ENCODE assay signal across 15 cellular contexts in genomic region chr18:49046125-49046524, GRCh38.
DNase-seq lines count a peak whose midpoint lies in the region; ATAC-seq, FAIRE-seq and TF ChIP-seq lines count a peak whose summit lies in the region.
"Had no signal": no experiment of that assay in that cellular context is flagged by ENCODE, and none has a peak within 500 bp of the region (broad histone marks: within the 10 kb centered on the region; RNA-seq: fewer than 3 reads in every experiment).

No MANE protein-coding gene starts in this region.

- H3K4me1 ChIP-seq in CD4-positive, alpha-beta memory T cell (ENCODE audit: insufficient read depth, low read length): no peaks in the 10 kb centered on the region
- peaks cover 3% of the 10 kb centered on the region for H3K4me1 ChIP-seq in neural progenitor cell

- H3K9me3 Mint-ChIP-seq in CD4-positive, alpha-beta memory T cell: peaks cover 0 to under 1% (median 0%) of the 10 kb centered on the region in 8 donors
- H3K9me3 Mint-ChIP-seq in neural progenitor cell: no peaks in the 10 kb centered on the region
- H3K9me3 Mint-ChIP-seq: H9 had no signal

- no peak for DNase-seq in CD4-positive, alpha-beta memory T cell
- DNase-seq in HTR-8/SVneo (ENCODE audit: insufficient read length, low spot score) (no peak), bronchial epithelial cell (ENCODE audit: low read depth) (no peak), neural progenitor cell (ENCODE audit: low spot score) (no peak), NCI-H748 treated with DMSO at 0.1 percent for 48 hours (lab: John Stamatoyannopoulos, UW) (no peak)
- DNase-seq: EL, H9, NCI-H2029, NCI-H510A treated with DMSO at 0.1 percent for 48 hours, SHP77 had no signal

- no peaks in the 10 kb centered on the region for H3K9me3 ChIP-seq in CD4-positive, alpha-beta memory T cell (ENCODE audit: control insufficient read depth in 1 of 2, low read length in 2 of 2)
- H3K9me3 ChIP-seq in neural progenitor cell (ENCODE audit: low read depth): no peaks in the 10 kb centered on the region

- POLR2A ChIA-PET in CD4-positive, alpha-beta memory T cell (lab: Charles Lee; ENCODE audit: partially characterized antibody): no interaction called here

- H4K20me1 ChIP-seq in neural progenitor cell (ENCODE audit: low read depth): no peaks in the 10 kb centered on the region

- no peak overlapping the region for H3K9ac ChIP-seq in neural progenitor cell
- H3K9ac ChIP-seq: KMS-11 had no signal

- ATAC-seq in HG03571 (IDR thresholded peaks at IDR 0.05; ENCODE audit: unreplicated experiment): no peak
- no peak for ATAC-seq in HG02981 (IDR thresholded peaks at IDR 0.05; ENCODE audit: unreplicated experiment)
- ATAC-seq: SK-N-SH treated with all-trans-retinoic acid at 6 μM for 48 hours had no signal

- H3K4me3 Mint-ChIP-seq in CD4-positive, alpha-beta memory T cell: no peak overlapping the region
- H3K4me3 Mint-ChIP-seq in neural progenitor cell: no peak overlapping the region
- H3K4me3 Mint-ChIP-seq: H9 had no signal

- no peak for TF ChIP-seq CTCF in bronchial epithelial cell (IDR thresholded peaks at IDR 0.05; ENCODE audit: insufficient read depth, low read length, severe bottlenecking)
- TF ChIP-seq CTCF in neural progenitor cell (IDR thresholded peaks at IDR 0.05): no peak

- intact Hi-C loops in CD4-positive, alpha-beta memory T cell (cut with micrococcal nuclease): loop anchor here (10.0 kb wide), 2 partner anchors 131 to 399 kb away; no protein-coding TSS in a partner anchor

- peaks cover 35% of the 10 kb centered on the region in 2 donors for H3K36me3 Mint-ChIP-seq in CD4-positive, alpha-beta memory T cell
- peaks cover 5% of the 10 kb centered on the region for H3K36me3 Mint-ChIP-seq in neural progenitor cell

- CTCF ChIA-PET in CD4-positive, alpha-beta memory T cell (lab: Charles Lee; ENCODE audit: partially characterized antibody): no interaction called here

- H3K79me2 ChIP-seq in neural progenitor cell (ENCODE audit: low read depth): no peaks in the 10 kb centered on the region

- H3K27ac Mint-ChIP-seq in CD4-positive, alpha-beta memory T cell: peak overlapping the region in 4 of 7 donors; percentile 14 to 91 (median 28)
- peak overlapping the region; percentile 50 for H3K27ac Mint-ChIP-seq in neural progenitor cell

- no peaks in the 10 kb centered on the region for H3F3A ChIP-seq in neural progenitor cell (ENCODE audit: low read depth)

- no peak overlapping the region for H3K4me2 ChIP-seq in neural progenitor cell
- H3K4me2 ChIP-seq: KMS-11 had no signal

- no peak overlapping the region for H2AFZ ChIP-seq in neural progenitor cell (replicated peaks)

- H3K27me3 Mint-ChIP-seq in CD4-positive, alpha-beta memory T cell: no peaks in the 10 kb centered on the region
- H3K27me3 Mint-ChIP-seq in neural progenitor cell (ENCODE audit: insufficient read depth, low read depth): peaks cover 2% of the 10 kb centered on the region

- FAIRE-seq in HTR-8/SVneo (lab: Jason Lieb, UNC) (peak; percentile 88), bronchial epithelial cell (lab: Jason Lieb, UNC) (peak; percentile 81)
- FAIRE-seq: RCC 7860 had no signal

- no peaks in the 10 kb centered on the region for H3K27me3 ChIP-seq in CD4-positive, alpha-beta memory T cell (ENCODE audit: insufficient read depth, low read length)
- no peaks in the 10 kb centered on the region for H3K27me3 ChIP-seq in bronchial epithelial cell (ENCODE audit: control insufficient read depth, insufficient read depth, low read length)
- no peaks in the 10 kb centered on the region for H3K27me3 ChIP-seq in neural progenitor cell

- no peak overlapping the region for H3K4me3 ChIP-seq in CD4-positive, alpha-beta memory T cell (ENCODE audit: low read length in 2 of 2)
- H3K4me3 ChIP-seq in bronchial epithelial cell (ENCODE audit: low read depth, low read length): no peak overlapping the region
- H3K4me3 ChIP-seq in neural progenitor cell: no peak overlapping the region

- no peak overlapping the region for H3K27ac ChIP-seq in CD4-positive, alpha-beta memory T cell (ENCODE audit: low read depth, low read length)
- H3K27ac ChIP-seq in neural progenitor cell: no peak overlapping the region
- H3K27ac ChIP-seq: KMS-11 had no signal

- no peaks in the 10 kb centered on the region for H3K36me3 ChIP-seq in CD4-positive, alpha-beta memory T cell (ENCODE audit: insufficient read depth, low read length)
- H3K36me3 ChIP-seq in bronchial epithelial cell (ENCODE audit: control insufficient read depth, insufficient read depth, low read length): no peaks in the 10 kb centered on the region
- no peaks in the 10 kb centered on the region for H3K36me3 ChIP-seq in neural progenitor cell

- peaks cover 0 to 9% (median 0%) of the 10 kb centered on the region in 4 donors for H3K4me1 Mint-ChIP-seq in CD4-positive, alpha-beta memory T cell
- H3K4me1 Mint-ChIP-seq in neural progenitor cell: peaks cover 8% of the 10 kb centered on the region
